1 cellular context compared by ENCODE assay signal in the genomic region with DNA sequence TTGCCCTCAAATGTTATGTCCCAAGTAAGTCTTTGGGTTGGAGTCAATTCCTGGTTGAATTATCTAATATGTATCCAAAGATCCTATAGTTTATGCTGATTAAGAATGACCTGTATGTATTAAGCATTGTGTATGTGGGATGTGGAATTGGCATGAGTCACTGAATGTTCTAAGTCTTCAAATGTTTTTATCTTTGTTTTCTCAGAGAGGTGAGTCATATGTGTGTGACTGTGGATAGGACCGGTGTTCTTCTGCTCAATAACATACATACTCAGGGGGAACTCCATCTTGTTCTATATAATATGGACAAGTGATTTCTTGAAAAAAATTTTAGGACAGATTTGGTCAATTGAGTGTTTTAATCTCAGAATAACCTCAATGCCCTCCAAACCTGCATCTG.
TF ChIP-seq lines count a peak whose summit lies in the region.

No MANE protein-coding gene starts in this region.

TF ChIP-seq in SK-N-SH, 30 proteins besides CTCF, POLR2A, EP300 and RAD21 (continued from another document):
- TF ChIP-seq, protein P1, sequence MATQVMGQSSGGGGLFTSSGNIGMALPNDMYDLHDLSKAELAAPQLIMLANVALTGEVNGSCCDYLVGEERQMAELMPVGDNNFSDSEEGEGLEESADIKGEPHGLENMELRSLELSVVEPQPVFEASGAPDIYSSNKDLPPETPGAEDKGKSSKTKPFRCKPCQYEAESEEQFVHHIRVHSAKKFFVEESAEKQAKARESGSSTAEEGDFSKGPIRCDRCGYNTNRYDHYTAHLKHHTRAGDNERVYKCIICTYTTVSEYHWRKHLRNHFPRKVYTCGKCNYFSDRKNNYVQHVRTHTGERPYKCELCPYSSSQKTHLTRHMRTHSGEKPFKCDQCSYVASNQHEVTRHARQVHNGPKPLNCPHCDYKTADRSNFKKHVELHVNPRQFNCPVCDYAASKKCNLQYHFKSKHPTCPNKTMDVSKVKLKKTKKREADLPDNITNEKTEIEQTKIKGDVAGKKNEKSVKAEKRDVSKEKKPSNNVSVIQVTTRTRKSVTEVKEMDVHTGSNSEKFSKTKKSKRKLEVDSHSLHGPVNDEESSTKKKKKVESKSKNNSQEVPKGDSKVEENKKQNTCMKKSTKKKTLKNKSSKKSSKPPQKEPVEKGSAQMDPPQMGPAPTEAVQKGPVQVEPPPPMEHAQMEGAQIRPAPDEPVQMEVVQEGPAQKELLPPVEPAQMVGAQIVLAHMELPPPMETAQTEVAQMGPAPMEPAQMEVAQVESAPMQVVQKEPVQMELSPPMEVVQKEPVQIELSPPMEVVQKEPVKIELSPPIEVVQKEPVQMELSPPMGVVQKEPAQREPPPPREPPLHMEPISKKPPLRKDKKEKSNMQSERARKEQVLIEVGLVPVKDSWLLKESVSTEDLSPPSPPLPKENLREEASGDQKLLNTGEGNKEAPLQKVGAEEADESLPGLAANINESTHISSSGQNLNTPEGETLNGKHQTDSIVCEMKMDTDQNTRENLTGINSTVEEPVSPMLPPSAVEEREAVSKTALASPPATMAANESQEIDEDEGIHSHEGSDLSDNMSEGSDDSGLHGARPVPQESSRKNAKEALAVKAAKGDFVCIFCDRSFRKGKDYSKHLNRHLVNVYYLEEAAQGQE (IDR thresholded peaks at IDR 0.05; ENCODE audit: low read depth, low read length): no peak
- TF ChIP-seq MEF2A (IDR thresholded peaks at IDR 0.05; ENCODE audit: borderline replicate concordance, low read depth) (no peak), TAF1 (IDR thresholded peaks at IDR 0.05; ENCODE audit: borderline replicate concordance, low read depth, low read length) (no peak), TCF12 (IDR thresholded peaks at IDR 0.05) (peak; percentile 37; the same call in 1 of the 2 replicates)
TF ChIP-seq in SK-N-SH: peak in this region for 3.
